In the genomic region with DNA sequence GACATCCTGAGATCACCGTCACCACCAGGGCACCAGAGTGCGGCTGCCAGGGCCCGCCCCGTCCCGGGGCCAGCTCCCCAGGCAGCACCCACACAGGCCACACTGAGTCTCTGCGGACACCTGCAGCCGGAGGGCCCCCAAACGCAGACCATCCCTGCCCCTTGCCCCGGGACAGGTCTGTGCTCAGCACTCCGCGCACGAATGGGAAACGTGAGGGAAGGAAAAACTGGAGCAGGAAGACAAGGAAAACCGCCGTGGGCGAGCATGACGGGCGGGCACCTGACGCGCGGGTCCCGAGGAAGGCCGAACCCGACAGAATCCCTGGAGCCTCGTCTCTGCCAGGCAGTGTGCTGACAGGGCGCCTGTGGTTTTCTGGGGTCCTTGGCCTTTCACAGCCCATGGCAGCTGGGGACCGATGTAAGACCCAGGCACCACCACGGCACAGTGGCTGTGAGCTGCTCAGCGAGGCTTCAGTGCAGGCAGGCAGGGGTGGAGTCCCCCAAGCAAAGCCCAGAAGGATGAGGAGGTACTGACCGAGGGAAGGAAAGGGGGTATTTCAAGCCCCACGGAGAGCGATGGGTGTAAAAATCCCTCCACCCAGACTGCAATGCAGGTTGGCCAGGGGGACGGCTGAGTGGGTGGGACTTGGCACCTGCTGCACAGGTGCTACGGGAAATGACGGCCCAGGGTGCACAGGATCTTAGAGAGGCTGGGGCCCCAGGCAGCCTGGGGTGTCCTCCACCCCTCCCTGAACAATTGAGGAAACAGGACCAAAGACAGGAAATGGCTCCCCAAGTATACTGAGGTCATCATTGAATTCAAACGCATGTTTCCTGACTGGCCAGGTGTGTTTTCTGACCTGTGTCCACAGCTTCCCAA, we compare ENCODE assay signal across 19 cellular contexts. TPM values are rescaled to one million over a fixed set of nuclear protein-coding genes. Genes with fewer than 3 reads are reported as not detected.
DNase-seq lines count a peak whose midpoint lies in the region; ATAC-seq and TF ChIP-seq lines count a peak whose summit lies in the region.
"Had no signal": no experiment of that assay in that cellular context is flagged by ENCODE, and none has a peak within 500 bp of the region (broad histone marks: within the 10 kb centered on the region; RNA-seq: fewer than 3 reads in every experiment).

No MANE protein-coding gene starts in this region.

- H3K4me1 Mint-ChIP-seq in chondrocyte (ENCODE audit: low read depth), result peaks cover 29% of the 10 kb centered on the region
- H3K4me1 Mint-ChIP-seq in neural crest cell, result peaks cover 21% of the 10 kb centered on the region
- no peaks in the 10 kb centered on the region for H3K4me1 Mint-ChIP-seq in activated T-cell treated with anti-CD3 and anti-CD28 coated beads, Interleukin-2, amount 50 U/mL, for 72 hours (ENCODE audit: low read depth)
- H3K4me1 Mint-ChIP-seq: activated T-helper 17 cell treated with anti-CD3 and anti-CD28 coated beads, Interleukin-2, amount 50 U/mL, for 72 hours; naive thymus-derived CD4-positive, alpha-beta T cell had no signal

- peaks cover 35% of the 10 kb centered on the region for H3K36me3 Mint-ChIP-seq in chondrocyte (ENCODE audit: low read depth)
- H3K36me3 Mint-ChIP-seq in neural crest cell (ENCODE audit: low read depth), result peaks cover 19% of the 10 kb centered on the region
- H3K36me3 Mint-ChIP-seq in activated T-cell treated with anti-CD3 and anti-CD28 coated beads, Interleukin-2, amount 50 U/mL, for 72 hours (ENCODE audit: insufficient read depth in 2 of 2), result no peaks in the 10 kb centered on the region
- H3K36me3 Mint-ChIP-seq: naive thymus-derived CD4-positive, alpha-beta T cell had no signal

- H3K27me3 Mint-ChIP-seq in chondrocyte (ENCODE audit: low read depth) (no peaks in the 10 kb centered on the region), neural crest cell (ENCODE audit: low read depth) (no peaks in the 10 kb centered on the region)
- H3K27me3 Mint-ChIP-seq in activated T-cell treated with anti-CD3 and anti-CD28 coated beads, Interleukin-2, amount 50 U/mL, for 72 hours (ENCODE audit: low read depth), result no peaks in the 10 kb centered on the region
- H3K27me3 Mint-ChIP-seq: activated T-helper 17 cell treated with anti-CD3 and anti-CD28 coated beads, Interleukin-2, amount 50 U/mL, for 72 hours; CD4-positive, alpha-beta T cell had no signal

- TF ChIP-seq CTCF in chondrocyte (IDR thresholded peaks at IDR 0.05), result no peak
- TF ChIP-seq CTCF in neural crest cell (conservative IDR thresholded peaks at IDR 0.05), result no peak

- DNase-seq in left cardiac atrium, result no peak
- DNase-seq in Right ventricle myocardium superior, result no peak
- DNase-seq in chondrocyte (ENCODE audit: low spot score), result no peak
- DNase-seq in neural crest cell (ENCODE audit: low read depth, low spot score), result no peak
- no peak for DNase-seq in LoVo (ENCODE audit: low spot score)
- no peak for DNase-seq in NCI-H82 treated with DMSO at 0.1 percent for 48 hours (lab: John Stamatoyannopoulos, UW; ENCODE audit: unreplicated experiment)
- no peak for DNase-seq in activated T-cell treated with anti-CD3 and anti-CD28 coated beads, Interleukin-2, amount 50 U/mL, for 72 hours
- DNase-seq: activated CD4-positive, CD25-positive, alpha-beta regulatory T cell; activated CD8-positive, alpha-beta T cell treated with anti-CD3 and anti-CD28 coated beads, Interleukin-2, amount 10 ng/mL, durations not matched to agents 7 days and 5 days; CD4-positive, alpha-beta T cell; esophagus squamous epithelium; mammary epithelial cell; naive thymus-derived CD4-positive, alpha-beta T cell; NCI-H187 treated with DMSO at 0.1 percent for 48 hours; SHP77 treated with DMSO at 0.1 percent for 48 hours; stimulated activated CD4-positive, alpha-beta T cell treated with anti-CD3 and anti-CD28 coated beads, Interleukin-12 subunit alpha, Interleukin-12 subunit beta, amount 100 ng/mL, for 4 hours; T-helper 2 cell had no signal

- peak overlapping the region; percentile 90 for H3K27ac Mint-ChIP-seq in chondrocyte (ENCODE audit: unreplicated experiment)
- peak overlapping the region; percentile 35 for H3K27ac Mint-ChIP-seq in neural crest cell (ENCODE audit: unreplicated experiment)
- H3K27ac Mint-ChIP-seq in activated T-cell treated with anti-CD3 and anti-CD28 coated beads, Interleukin-2, amount 50 U/mL, for 72 hours, result no peak overlapping the region
- H3K27ac Mint-ChIP-seq: activated CD8-positive, alpha-beta T cell treated with anti-CD3 and anti-CD28 coated beads, Interleukin-2, amount 10 ng/mL, durations not matched to agents 7 days and 5 days; activated T-helper 17 cell treated with anti-CD3 and anti-CD28 coated beads, Interleukin-2, amount 50 U/mL, for 72 hours; CD4-positive, alpha-beta T cell had no signal

- H3K9me3 Mint-ChIP-seq in chondrocyte (ENCODE audit: low read depth) (no peaks in the 10 kb centered on the region), neural crest cell (no peaks in the 10 kb centered on the region)
- no peaks in the 10 kb centered on the region for H3K9me3 Mint-ChIP-seq in activated T-cell treated with anti-CD3 and anti-CD28 coated beads, Interleukin-2, amount 50 U/mL, for 72 hours
- H3K9me3 Mint-ChIP-seq: activated T-helper 17 cell treated with anti-CD3 and anti-CD28 coated beads, Interleukin-2, amount 50 U/mL, for 72 hours; CD4-positive, alpha-beta T cell; naive thymus-derived CD4-positive, alpha-beta T cell had no signal

- peak; percentile 13 to 16 for ATAC-seq in left cardiac atrium
- ATAC-seq in Right ventricle myocardium superior (ENCODE audit: poor library complexity), result no peak
- ATAC-seq in activated T-cell treated with anti-CD3 and anti-CD28 coated beads, Interleukin-2, amount 50 U/mL, for 72 hours (replicated peaks in 1 of 2), result no peak
- ATAC-seq in HG03025 (IDR thresholded peaks at IDR 0.05; ENCODE audit: low FRiP score, unreplicated experiment), result no peak
- ATAC-seq: activated CD8-positive, alpha-beta T cell treated with anti-CD3 and anti-CD28 coated beads, Interleukin-2, amount 10 ng/mL, durations not matched to agents 7 days and 5 days; activated T-helper 17 cell treated with anti-CD3 and anti-CD28 coated beads, Interleukin-2, amount 50 U/mL, for 72 hours; naive thymus-derived CD4-positive, alpha-beta T cell had no signal

- intact Hi-C loops in left cardiac atrium (cut with DNase I) (no loop called here), Right ventricle myocardium superior (cut with DNase I) (no loop called here)

- H3K4me3 Mint-ChIP-seq in chondrocyte (ENCODE audit: unreplicated experiment), result no peak overlapping the region
- H3K4me3 Mint-ChIP-seq in neural crest cell, result no peak overlapping the region
- H3K4me3 Mint-ChIP-seq in activated T-cell treated with anti-CD3 and anti-CD28 coated beads, Interleukin-2, amount 50 U/mL, for 72 hours, result no peak overlapping the region
- H3K4me3 Mint-ChIP-seq: activated CD8-positive, alpha-beta T cell treated with anti-CD3 and anti-CD28 coated beads, Interleukin-2, amount 10 ng/mL, durations not matched to agents 7 days and 5 days; activated T-helper 17 cell treated with anti-CD3 and anti-CD28 coated beads, Interleukin-2, amount 50 U/mL, for 72 hours; CD4-positive, alpha-beta T cell; naive thymus-derived CD4-positive, alpha-beta T cell had no signal

RNA-seq across cellular contexts. Expression of a gene that starts 59.0 kb away (rescaled TPM):
- total RNA-seq in left cardiac atrium (10 to 100 TPM; 34.8 to 46.0 TPM), Right ventricle myocardium superior (15.6 TPM), chondrocyte (499 to 576 TPM (median 571 TPM) in 3 replicates), neural crest cell (217 and 218 TPM in 2 replicates)
- total RNA-seq in activated T-cell treated with anti-CD3 and anti-CD28 coated beads, Interleukin-2, amount 50 U/mL, for 72 hours, result 1 to 10 TPM in 1 of 2 donors, under 1 TPM in 1; 0.25 to 1.8 TPM
- total RNA-seq: activated T-helper 17 cell treated with anti-CD3 and anti-CD28 coated beads, Interleukin-2, amount 50 U/mL, for 72 hours had no signal

Comparison
In these comparisons a context has a peak if more than half of its experiments do, and no peak if none do; other contexts are left out.
1. ATAC-seq: peak in left cardiac atrium (2 of 2); none in Right ventricle myocardium superior (single experiment), activated T-cell treated with anti-CD3 and anti-CD28 coated beads, Interleukin-2, amount 50 U/mL, for 72 hours (0 of 2) and HG03025 (single experiment).